ENCODE assay signal across 23 cellular contexts in the genomic region with DNA sequence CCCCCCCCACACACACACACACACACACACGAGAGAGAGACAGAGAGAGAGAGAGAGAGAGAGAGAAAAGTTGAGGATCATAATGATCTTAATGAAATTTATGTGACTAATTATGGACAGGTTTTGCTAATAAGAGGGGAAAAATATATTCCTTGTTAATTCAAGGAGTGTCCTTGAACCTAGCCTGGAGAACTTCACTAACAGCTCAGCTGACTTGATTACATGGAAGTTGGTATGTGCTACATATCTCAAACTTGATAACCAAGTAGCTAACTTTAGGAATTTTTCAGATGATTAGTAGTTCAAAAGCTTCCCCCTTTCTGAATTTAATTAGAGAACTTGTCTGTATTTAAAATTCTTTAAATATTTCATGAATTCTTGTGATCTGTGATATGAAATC. TPM values are rescaled to one million over a fixed set of nuclear protein-coding genes. Genes with fewer than 3 reads are reported as not detected.
A peak's percentile ranks its signal among the peaks of the same experiment; 100 is the strongest.
DNase-seq lines count a peak whose midpoint lies in the region; ATAC-seq and TF ChIP-seq lines count a peak whose summit lies in the region.
"Had no signal": no experiment of that assay in that cellular context is flagged by ENCODE, and none has a peak within 500 bp of the region (broad histone marks: within the 10 kb centered on the region; RNA-seq: fewer than 3 reads in every experiment).

No MANE protein-coding gene starts in this region.

- H4K20me1 ChIP-seq in IMR-90 (ENCODE audit: insufficient read depth, low read length): no peaks in the 10 kb centered on the region

- H3K27me3 Mint-ChIP-seq in mesothelial cell of epicardium (ENCODE audit: low read depth): no peaks in the 10 kb centered on the region
- H3K27me3 Mint-ChIP-seq: CD4-positive, alpha-beta T cell; CD8-positive, alpha-beta memory T cell had no signal

- no peak overlapping the region for H3K4me2 ChIP-seq in IMR-90 (ENCODE audit: low read depth, low read length)
- H3K4me2 ChIP-seq: A549; BLaER1 treated with 17β-estradiol and CSF1 and Interleukin-3, amounts not matched to agents 10 nM and 100 nM had no signal

- H2BK5ac ChIP-seq in IMR-90 (ENCODE audit: low read depth, low read length, poor library complexity, severe bottlenecking): peak overlapping the region; percentile 70

- H3K9me3 Mint-ChIP-seq in mesothelial cell of epicardium: no peaks in the 10 kb centered on the region
- H3K9me3 Mint-ChIP-seq: CD14-positive monocyte; CD4-positive, alpha-beta T cell; CD8-positive, alpha-beta memory T cell had no signal

- H3K27ac Mint-ChIP-seq in mesothelial cell of epicardium: peak overlapping the region; percentile 66
- H3K27ac Mint-ChIP-seq: CD14-positive monocyte; CD4-positive, alpha-beta T cell had no signal

- peaks cover 53% of the 10 kb centered on the region for H3K36me3 Mint-ChIP-seq in mesothelial cell of epicardium

- no peak for DNase-seq in Right ventricle myocardium superior
- no peak for DNase-seq in right cardiac atrium
- no peak for DNase-seq in left ventricle myocardium superior
- no peak for DNase-seq in cardiac septum (ENCODE audit: low spot score)
- no peak for DNase-seq in IMR-90
- DNase-seq in mesothelial cell of epicardium (ENCODE audit: low spot score in 2 of 2, unreplicated experiment in 2 of 2): no peak
- DNase-seq in activated CD8-positive, alpha-beta memory T cell treated with anti-CD3 and anti-CD28 coated beads, Interleukin-2, amount 50 U/mL, for 48 hours: no peak
- DNase-seq: 8988T; ACHN; AML-193; BE2C; CD4-positive, alpha-beta T cell; CD8-positive, alpha-beta memory T cell; DMS 273 treated with DMSO at 0.1 percent for 48 hours; DMS79; EL; GF-D8; H7; HCEC 1CT had no signal

- no peak overlapping the region for H3K9ac ChIP-seq in IMR-90 (ENCODE audit: low read depth, low read length)
- H3K9ac ChIP-seq: BLaER1 treated with 17β-estradiol and CSF1 and Interleukin-3, amounts not matched to agents 10 nM and 100 nM had no signal

- H2AK9ac ChIP-seq in IMR-90 (replicated peaks; ENCODE audit: low read depth, low read length, poor library complexity): no peak overlapping the region

- H2AFZ ChIP-seq in IMR-90 (replicated peaks; ENCODE audit: low read length, poor library complexity): no peak overlapping the region

- ATAC-seq in Right ventricle myocardium superior (ENCODE audit: poor library complexity) (peak; percentile 56), right cardiac atrium (no peak), left ventricle myocardium superior (peak; percentile 54), IMR-90 (ENCODE audit: low read depth) (peak; percentile 40; the same call in 1 of the 2 replicates), HG02763 (IDR thresholded peaks at IDR 0.05; ENCODE audit: unreplicated experiment) (no peak)
- ATAC-seq: A549 had no signal

- H3K27ac ChIP-seq in right cardiac atrium (ENCODE audit: low read length): no peak overlapping the region
- no peak overlapping the region; the same call in 1 of the 2 replicates for H3K27ac ChIP-seq in IMR-90 (ENCODE audit: insufficient read depth, low read length)
- H3K27ac ChIP-seq: A549; BLaER1 treated with 17β-estradiol and CSF1 and Interleukin-3, amounts not matched to agents 10 nM and 100 nM had no signal

- 9% methylated on average over 1 of the region's 1 CpG for WGBS in right cardiac atrium
- no CpG with 5 or more reads among the region's 1 CpG for WGBS in IMR-90 (ENCODE audit: extremely low coverage in 2 of 2, insufficient read length in 1 of 2), 2 experiments

- BruUV-seq in IMR-90 (replicated peaks; lab: Mats Ljungman, UMichigan): no TSS peak

- H3K9me3 ChIP-seq in right cardiac atrium (ENCODE audit: control insufficient read depth, low read length) (no peaks in the 10 kb centered on the region), IMR-90 (ENCODE audit: control insufficient read depth, insufficient read depth, low read length) (no peaks in the 10 kb centered on the region)
- H3K9me3 ChIP-seq: A549; BE2C; BLaER1 treated with 17β-estradiol and CSF1 and Interleukin-3, amounts not matched to agents 10 nM and 100 nM had no signal

- no peak overlapping the region for H2BK120ac ChIP-seq in IMR-90 (ENCODE audit: low read depth, low read length)

- no peak for TF ChIP-seq POLR2A in IMR-90 (IDR thresholded peaks at IDR 0.05; ENCODE audit: low read depth, low read length)

- POLR2A ChIA-PET in IMR-90 (lab: Charles Lee; ENCODE audit: unreplicated experiment): no interaction called here

- H3K4me3 ChIP-seq in right cardiac atrium (ENCODE audit: low read length) (no peak overlapping the region), IMR-90 (ENCODE audit: insufficient read depth, low read depth, low read length) (no peak overlapping the region)
- H3K4me3 ChIP-seq: A549; BLaER1 treated with 17β-estradiol and CSF1 and Interleukin-3, amounts not matched to agents 10 nM and 100 nM had no signal

- H3K23ac ChIP-seq in IMR-90 (ENCODE audit: low read depth, low read length): no peak overlapping the region

- H3K4me1 Mint-ChIP-seq in mesothelial cell of epicardium: peaks cover 12% of the 10 kb centered on the region

- peaks cover 21 to 39% of the 10 kb centered on the region in 2 experiments for H3K79me1 ChIP-seq in IMR-90 (ENCODE audit: low read depth in 1 of 2, low read length in 2 of 2)

- TF ChIP-seq RAD21 in IMR-90 (IDR thresholded peaks at IDR 0.05; ENCODE audit: low read length): no peak

- H3K4me1 ChIP-seq in right cardiac atrium (ENCODE audit: control insufficient read depth, insufficient read depth, low read length): no peaks in the 10 kb centered on the region
- peaks cover 5% of the 10 kb centered on the region for H3K4me1 ChIP-seq in IMR-90 (ENCODE audit: control insufficient read depth, insufficient read depth, low read length)
- H3K4me1 ChIP-seq: BE2C; BLaER1 treated with 17β-estradiol and CSF1 and Interleukin-3, amounts not matched to agents 10 nM and 100 nM had no signal

- no peak overlapping the region for H2AK5ac ChIP-seq in IMR-90 (ENCODE audit: low read depth, low read length)

- no peak overlapping the region for H4K5ac ChIP-seq in IMR-90 (ENCODE audit: low read depth, low read length)

- H4K8ac ChIP-seq in IMR-90 (ENCODE audit: low read depth in 2 of 2, low read length in 2 of 2): no peak overlapping the region; a peak in 1 of 4 replicates

- H3K4me3 Mint-ChIP-seq in mesothelial cell of epicardium: no peak overlapping the region
- H3K4me3 Mint-ChIP-seq: CD14-positive monocyte; CD4-positive, alpha-beta T cell; CD8-positive, alpha-beta memory T cell had no signal

- H4K91ac ChIP-seq in IMR-90 (ENCODE audit: insufficient read depth, low read depth, low read length): no peak overlapping the region

- no peak overlapping the region for H3K4ac ChIP-seq in IMR-90 (ENCODE audit: low read depth, low read length)

- no peak overlapping the region for H3K18ac ChIP-seq in IMR-90 (ENCODE audit: low read depth, low read length)

- no peaks in the 10 kb centered on the region for H3K9me1 ChIP-seq in IMR-90 (ENCODE audit: insufficient read depth, low read length)

- no peak overlapping the region for H3K14ac ChIP-seq in IMR-90 (replicated peaks; ENCODE audit: low read depth, low read length)

- intact Hi-C loops in Right ventricle myocardium superior (cut with DNase I): no loop called here
- intact Hi-C loops in right cardiac atrium (cut with DNase I): no loop called here
- intact Hi-C loops in left ventricle myocardium superior (cut with micrococcal nuclease): no loop called here
- intact Hi-C loops in cardiac septum (cut with DNase I): no loop called here
- intact Hi-C loops in IMR-90 (cut with micrococcal nuclease): loop anchor here (5.0 kb wide), 1 partner anchor 34 kb away; no protein-coding TSS in a partner anchor

- H3K27me3 ChIP-seq in right cardiac atrium (ENCODE audit: control insufficient read depth, insufficient read depth): no peaks in the 10 kb centered on the region
- H3K27me3 ChIP-seq in IMR-90 (ENCODE audit: control insufficient read depth, insufficient read depth, low read length): no peaks in the 10 kb centered on the region
- H3K27me3 ChIP-seq: BE2C; BLaER1 treated with 17β-estradiol and CSF1 and Interleukin-3, amounts not matched to agents 10 nM and 100 nM had no signal

- no peak overlapping the region for H2BK15ac ChIP-seq in IMR-90 (ENCODE audit: low read depth, low read length)

- no peak overlapping the region for H2BK20ac ChIP-seq in IMR-90 (ENCODE audit: low read depth, low read length)

- in situ Hi-C loops in IMR-90 (cut with MboI; ENCODE audit: low sequenced_read_pairs): loop anchor here (25.0 kb wide), 1 partner anchor 884 kb away; the partner anchor contains the start of gene OGA

- H3K36me3 ChIP-seq in IMR-90 (ENCODE audit: control insufficient read depth, insufficient read depth, low read length): peaks cover 50% of the 10 kb centered on the region

- CTCF ChIA-PET in IMR-90 (lab: Yijun Ruan, JAX): no interaction called here

- no peak overlapping the region for H3K56ac ChIP-seq in IMR-90 (ENCODE audit: extremely low read depth, insufficient read depth, low read length)

- TF ChIP-seq CTCF in IMR-90 (conservative IDR thresholded peaks at IDR 0.05; ENCODE audit: low read depth, low read length) (no peak), mesothelial cell of epicardium (IDR thresholded peaks at IDR 0.05; ENCODE audit: unreplicated experiment) (no peak)

- dilution Hi-C loops in IMR-90 (cut with HindIII; ENCODE audit: low sequenced_read_pairs, unreplicated experiment): no loop called here

RNA-seq across cellular contexts. Expression of gene SLF2, which starts 15.3 kb away (rescaled TPM):
- total RNA-seq in Right ventricle myocardium superior (15.0 TPM), right cardiac atrium (10 to 100 TPM; 15.8 to 22.6 (median 20.5) TPM), left ventricle myocardium superior (18.9 TPM), cardiac septum (22.8 TPM), IMR-90 (2012; rRNA removed) (21.7 and 28.1 TPM in 2 replicates), mesothelial cell of epicardium (32.6 to 36.1 TPM (median 35.5 TPM) in 3 replicates)
- polyA plus RNA-seq in right cardiac atrium (7.4 TPM), IMR-90 (2012; rRNA removed) (5.7 and 8.5 TPM in 2 replicates)
- polyA plus RNA-seq in IMR-90 (2012; cell fraction: cytosol; rRNA removed): 1.8 and 1.9 TPM in 2 replicates
- polyA plus RNA-seq in IMR-90 (2012; cell fraction: nucleus; rRNA removed; ENCODE audit: low replicate concordance): 7.5 and 25.7 TPM in 2 replicates

RNA-seq across cellular contexts. Expression of gene SEMA4G, which starts 41.3 kb away (rescaled TPM):
- total RNA-seq in Right ventricle myocardium superior (0.86 TPM), right cardiac atrium (1 to 10 TPM; 3.1 to 3.8 (median 3.3) TPM), left ventricle myocardium superior (1.6 TPM), cardiac septum (1.0 TPM), IMR-90 (2012; rRNA removed) (0.56 and 0.90 TPM in 2 replicates), mesothelial cell of epicardium (20.0 to 22.8 TPM (median 22.2 TPM) in 3 replicates)
- polyA plus RNA-seq in right cardiac atrium (3.2 TPM), IMR-90 (2012; rRNA removed) (8.0 and 8.7 TPM in 2 replicates)
- polyA plus RNA-seq in IMR-90 (2012; cell fraction: cytosol; rRNA removed): 5.4 and 8.3 TPM in 2 replicates
- 22.6 and 25.8 TPM in 2 replicates for polyA plus RNA-seq in IMR-90 (2012; cell fraction: nucleus; rRNA removed; ENCODE audit: low replicate concordance)
- polyA plus RNA-seq: CD14-positive monocyte had no signal

RNA-seq across cellular contexts. Expression of gene MRPL43, which starts 59.3 kb away (rescaled TPM):
- total RNA-seq in Right ventricle myocardium superior: 55.4 TPM
- 10 to 100 TPM; 47.2 to 62.6 (median 60.6) TPM for total RNA-seq in right cardiac atrium
- 90.6 TPM for polyA plus RNA-seq in right cardiac atrium
- total RNA-seq in left ventricle myocardium superior: 55.9 TPM
- 51.7 TPM for total RNA-seq in cardiac septum
- total RNA-seq in IMR-90 (2012; rRNA removed): 56.4 and 61.3 TPM in 2 replicates
- polyA plus RNA-seq in IMR-90 (2012; rRNA removed): 142 and 184 TPM in 2 replicates
- 193 and 243 TPM in 2 replicates for polyA plus RNA-seq in IMR-90 (2012; cell fraction: cytosol; rRNA removed)
- 68.3 and 147 TPM in 2 replicates for polyA plus RNA-seq in IMR-90 (2012; cell fraction: nucleus; rRNA removed; ENCODE audit: low replicate concordance)
- total RNA-seq in mesothelial cell of epicardium: 66.7 to 70.2 TPM (median 69.4 TPM) in 3 replicates

RNA-seq across cellular contexts. Expression of gene TWNK, which starts 59.3 kb away (rescaled TPM):
- total RNA-seq in Right ventricle myocardium superior (6.4 TPM), right cardiac atrium (1 to 10 TPM; 4.3 to 7.5 (median 5.2) TPM), left ventricle myocardium superior (8.0 TPM), cardiac septum (5.2 TPM), IMR-90 (2012; rRNA removed) (8.8 and 8.9 TPM in 2 replicates), mesothelial cell of epicardium (11.7 to 13.9 TPM (median 12.4 TPM) in 3 replicates)
- polyA plus RNA-seq in right cardiac atrium (4.4 TPM), IMR-90 (2012; rRNA removed) (7.5 and 7.7 TPM in 2 replicates)
- polyA plus RNA-seq in IMR-90 (2012; cell fraction: cytosol; rRNA removed): 3.0 and 6.6 TPM in 2 replicates
- 2.6 and 5.5 TPM in 2 replicates for polyA plus RNA-seq in IMR-90 (2012; cell fraction: nucleus; rRNA removed; ENCODE audit: low replicate concordance)

Comparison
In these comparisons a context has a peak if more than half of its experiments do, and no peak if none do; other contexts are left out.
1. ATAC-seq: peak in Right ventricle myocardium superior (single experiment), left ventricle myocardium superior (single experiment) and IMR-90 (single experiment); none in right cardiac atrium (0 of 2) and HG02763 (single experiment).